8 cellular contexts compared by ENCODE assay signal in the genomic region with DNA sequence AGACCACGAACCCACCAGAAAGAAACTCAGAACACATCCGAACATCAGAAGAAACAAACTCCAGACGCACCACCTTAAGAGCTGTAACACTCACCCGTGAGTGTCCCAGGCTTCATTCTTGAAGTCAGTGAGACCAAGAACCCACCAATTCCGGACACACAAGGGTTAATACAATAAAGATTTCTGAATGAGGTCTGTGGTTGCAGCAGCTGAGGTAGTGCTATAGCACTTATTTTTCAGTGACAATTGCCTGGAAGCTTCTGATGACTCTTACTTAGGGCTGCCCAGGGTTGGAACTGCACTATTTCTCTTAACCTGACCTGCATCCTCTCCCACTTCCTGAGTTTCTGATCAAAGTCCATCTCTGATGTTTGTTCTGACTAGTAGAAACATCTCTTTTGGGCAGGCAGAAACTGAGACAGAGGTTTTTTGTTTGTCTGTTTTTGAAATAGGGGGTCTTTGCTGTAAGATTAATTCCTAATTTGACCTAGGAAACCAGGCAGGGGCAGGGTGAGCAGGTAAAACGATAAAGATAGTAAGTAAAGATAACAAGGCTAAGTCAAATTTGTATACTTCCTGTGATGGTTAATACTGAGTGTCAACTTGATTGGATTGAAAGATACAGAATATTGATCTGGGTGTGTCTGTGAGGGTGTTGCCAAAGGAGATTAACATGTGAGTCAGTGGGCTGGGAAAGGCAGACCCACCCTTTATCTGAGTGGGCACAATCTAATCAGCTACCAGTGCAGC.
DNase-seq lines count a peak whose midpoint lies in the region; ATAC-seq and TF ChIP-seq lines count a peak whose summit lies in the region.

No MANE protein-coding gene starts in this region.

- ATAC-seq in GM19025 (IDR thresholded peaks at IDR 0.05; ENCODE audit: low read depth, unreplicated experiment) (peak; percentile 89), HG03520 (IDR thresholded peaks at IDR 0.05; ENCODE audit: unreplicated experiment) (peak; percentile 73)

- CTCF ChIA-PET in activated naive CD4-positive, alpha-beta T cell treated with anti-CD3 and anti-CD28 coated beads, Interleukin-2, amount 10 ng/mL, durations not matched to agents 7 days and 5 days (lab: Charles Lee) = interaction anchor here (1.5 kb wide), 1 partner anchor 9 kb away, joined by 5 read pairs; no protein-coding TSS in a partner anchor
- CTCF ChIA-PET in A673 (lab: Charles Lee) = no interaction called here

- peaks cover 25% of the 10 kb centered on the region for H3K4me1 Mint-ChIP-seq in activated naive CD4-positive, alpha-beta T cell treated with anti-CD3 and anti-CD28 coated beads, Interleukin-2, amount 10 ng/mL, durations not matched to agents 7 days and 5 days
- peaks cover 65% of the 10 kb centered on the region for H3K4me1 Mint-ChIP-seq in osteocyte (ENCODE audit: unreplicated experiment)

- TF ChIP-seq CTCF in osteocyte (IDR thresholded peaks at IDR 0.05) (no peak), A673 (conservative IDR thresholded peaks at IDR 0.05; ENCODE audit: low read depth, low read length) (no peak)

- no peaks in the 10 kb centered on the region for H3K9me3 ChIP-seq in A673 (ENCODE audit: low read depth, low read length, poor library complexity, severe bottlenecking)

- H3K27me3 Mint-ChIP-seq in activated naive CD4-positive, alpha-beta T cell treated with anti-CD3 and anti-CD28 coated beads, Interleukin-2, amount 10 ng/mL, durations not matched to agents 7 days and 5 days = peaks cover 4% of the 10 kb centered on the region
- H3K27me3 Mint-ChIP-seq in osteocyte (ENCODE audit: unreplicated experiment) = no peaks in the 10 kb centered on the region

- intact Hi-C loops in A673 (cut with micrococcal nuclease; ENCODE audit: unreplicated experiment) = no loop called here

- no peak overlapping the region for H3K4me3 ChIP-seq in A673 (ENCODE audit: low read depth, low read length, poor library complexity, severe bottlenecking)

- no peaks in the 10 kb centered on the region for H3K36me3 ChIP-seq in A673 (ENCODE audit: insufficient read depth, low read length, poor library complexity, severe bottlenecking)

- no peak overlapping the region for H3K27ac ChIP-seq in A673 (ENCODE audit: low read depth, low read length, poor library complexity, severe bottlenecking)

- peak; percentile 47 for DNase-seq in activated naive CD4-positive, alpha-beta T cell treated with anti-CD3 and anti-CD28 coated beads, Interleukin-2, amount 10 ng/mL, durations not matched to agents 7 days and 5 days
- DNase-seq in osteocyte (ENCODE audit: extremely low spot score, unreplicated experiment) = no peak
- DNase-seq in NCI-H524 treated with DMSO at 0.1 percent for 48 hours (lab: John Stamatoyannopoulos, UW) = no peak
- no peak for DNase-seq in stimulated activated naive CD4-positive, alpha-beta T cell treated with Interleukin-2 at 50 U/mL for 16 hours (lab: John Stamatoyannopoulos, UW)
- DNase-seq in A673 (ENCODE audit: low spot score) = no peak
- no peak for DNase-seq in superior temporal gyrus (ENCODE audit: extremely low spot score)

- H3K4me1 ChIP-seq in A673 (ENCODE audit: insufficient read depth, low read length, poor library complexity, severe bottlenecking) = no peaks in the 10 kb centered on the region

- H3K27ac Mint-ChIP-seq in activated naive CD4-positive, alpha-beta T cell treated with anti-CD3 and anti-CD28 coated beads, Interleukin-2, amount 10 ng/mL, durations not matched to agents 7 days and 5 days = peak overlapping the region; percentile 92
- H3K27ac Mint-ChIP-seq in osteocyte (ENCODE audit: unreplicated experiment) = peak overlapping the region; percentile 71

- BruUV-seq in A673 (replicated peaks; lab: Mats Ljungman, UMichigan) = no TSS peak

- no peaks in the 10 kb centered on the region for H3K27me3 ChIP-seq in A673 (replicated peaks; ENCODE audit: insufficient read depth, low read depth, low read length, poor library complexity)

- no peaks in the 10 kb centered on the region for H3K9me3 Mint-ChIP-seq in activated naive CD4-positive, alpha-beta T cell treated with anti-CD3 and anti-CD28 coated beads, Interleukin-2, amount 10 ng/mL, durations not matched to agents 7 days and 5 days
- H3K9me3 Mint-ChIP-seq in osteocyte (ENCODE audit: unreplicated experiment) = no peaks in the 10 kb centered on the region

- H3K4me3 Mint-ChIP-seq in activated naive CD4-positive, alpha-beta T cell treated with anti-CD3 and anti-CD28 coated beads, Interleukin-2, amount 10 ng/mL, durations not matched to agents 7 days and 5 days = peak overlapping the region; percentile 31
- H3K4me3 Mint-ChIP-seq in osteocyte (ENCODE audit: unreplicated experiment) = no peak overlapping the region

- POLR2A ChIA-PET in A673 (lab: Charles Lee; ENCODE audit: low non-redundant PET) = no interaction called here

- no peaks in the 10 kb centered on the region for H3K36me3 Mint-ChIP-seq in activated naive CD4-positive, alpha-beta T cell treated with anti-CD3 and anti-CD28 coated beads, Interleukin-2, amount 10 ng/mL, durations not matched to agents 7 days and 5 days
- H3K36me3 Mint-ChIP-seq in osteocyte (ENCODE audit: unreplicated experiment) = no peaks in the 10 kb centered on the region
